ENCODE assay signal across 14 cellular contexts in the genomic region with DNA sequence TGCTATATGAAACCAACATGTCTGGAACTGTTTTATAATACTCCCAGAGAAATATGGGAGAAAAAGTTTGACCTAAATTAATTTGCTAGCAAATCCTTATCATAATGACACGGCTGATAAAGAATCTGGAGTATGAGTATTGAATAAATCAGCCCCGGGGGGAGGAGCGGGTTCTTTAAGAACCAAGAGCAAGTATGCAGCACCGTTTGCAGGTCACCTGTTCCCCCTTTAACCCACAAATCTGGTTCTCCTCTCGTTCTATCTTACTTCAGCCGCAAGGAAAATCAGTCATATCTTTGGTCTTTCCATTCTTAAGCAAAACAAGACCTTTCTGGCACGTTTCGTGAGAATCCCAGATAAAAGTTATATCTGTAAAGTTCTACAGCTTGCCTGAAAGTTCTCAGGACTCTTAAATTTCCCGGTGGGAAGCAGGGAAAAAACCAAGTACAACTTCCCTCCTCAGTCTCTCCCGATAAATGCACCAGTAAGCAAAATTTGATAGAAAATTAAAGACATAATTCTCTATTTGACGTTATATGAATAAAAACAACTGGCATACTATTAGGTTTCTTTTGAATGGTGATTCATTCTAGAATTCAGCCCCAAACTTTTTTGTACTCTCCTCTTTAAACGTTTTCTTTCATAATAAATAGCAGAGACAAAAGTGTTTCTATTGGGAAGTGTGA.
"Had no signal": no experiment of that assay in that cellular context is flagged by ENCODE, and none has a peak within 500 bp of the region (broad histone marks: within the 10 kb centered on the region; RNA-seq: fewer than 3 reads in every experiment).

No MANE protein-coding gene starts in this region.

- FAIRE-seq: TTC549 had no signal

- H3K27me3 Mint-ChIP-seq: activated B cell treated with CpG ODN at 0.5 μM for 24 hours; activated naive CD8-positive, alpha-beta T cell treated with anti-CD3 and anti-CD28 coated beads, Interleukin-2, amount 10 ng/mL, durations not matched to agents 7 days and 5 days; progenitor cell of endocrine pancreas; stimulated activated naive CD8-positive, alpha-beta T cell treated with anti-CD3 and anti-CD28 coated beads, Interleukin-15, Interleukin-2, amounts not matched to agents 100 ng/mL and 50 ng/mL, for 24 hours; T-helper 17 cell; type B pancreatic cell had no signal

- H3K9me3 Mint-ChIP-seq: activated B cell treated with CpG ODN at 0.5 μM for 24 hours; activated T-helper 1 cell treated with anti-CD3 and anti-CD28 coated beads, Interleukin-12 subunit alpha, Interleukin-12 subunit beta, Interleukin-2, Interleukin-4 antibody, amounts not matched to agents 30 ng/mL and 10 ng/mL and 1 ng/mL, durations not matched to agents 14 hours and 24 hours and 36 hours; nephron progenitor cell; stimulated activated naive CD8-positive, alpha-beta T cell treated with anti-CD3 and anti-CD28 coated beads, Interleukin-15, Interleukin-2, amounts not matched to agents 100 ng/mL and 50 ng/mL, for 24 hours; type B pancreatic cell had no signal

- H3K27ac Mint-ChIP-seq: activated B cell treated with CpG ODN at 0.5 μM for 24 hours; activated naive CD8-positive, alpha-beta T cell treated with anti-CD3 and anti-CD28 coated beads, Interleukin-2, amount 10 ng/mL, durations not matched to agents 7 days and 5 days; activated T-helper 1 cell treated with anti-CD3 and anti-CD28 coated beads, Interleukin-12 subunit alpha, Interleukin-12 subunit beta, Interleukin-2, Interleukin-4 antibody, amounts not matched to agents 30 ng/mL and 10 ng/mL and 1 ng/mL, durations not matched to agents 14 hours and 24 hours and 36 hours; nephron progenitor cell; progenitor cell of endocrine pancreas; stimulated activated naive CD8-positive, alpha-beta T cell treated with anti-CD3 and anti-CD28 coated beads, Interleukin-15, Interleukin-2, amounts not matched to agents 100 ng/mL and 50 ng/mL, for 24 hours; T-helper 17 cell had no signal

- H3K4me3 ChIP-seq: suprapubic skin had no signal

- H3K27me3 ChIP-seq: suprapubic skin had no signal

- H3K36me3 Mint-ChIP-seq: activated naive CD8-positive, alpha-beta T cell treated with anti-CD3 and anti-CD28 coated beads, Interleukin-2, amount 10 ng/mL, durations not matched to agents 7 days and 5 days; type B pancreatic cell had no signal

- H3K9me3 ChIP-seq: suprapubic skin had no signal

- H3K27ac ChIP-seq: suprapubic skin had no signal

- DNase-seq: activated B cell treated with CpG ODN at 0.5 μM for 24 hours; activated CD4-positive, alpha-beta T cell treated with anti-CD3 and anti-CD28 coated beads for 48 hours; activated CD8-positive, alpha-beta memory T cell treated with anti-CD3 and anti-CD28 coated beads, Interleukin-2, amount 50 U/mL, for 48 hours; activated naive CD4-positive, alpha-beta T cell; activated naive CD8-positive, alpha-beta T cell treated with anti-CD3 and anti-CD28 coated beads, Interleukin-2, amount 10 ng/mL, durations not matched to agents 7 days and 5 days; aorta; T-helper 17 cell had no signal

- ATAC-seq: T-helper 17 cell had no signal

- H3K4me3 Mint-ChIP-seq: activated B cell treated with CpG ODN at 0.5 μM for 24 hours; activated naive CD8-positive, alpha-beta T cell treated with anti-CD3 and anti-CD28 coated beads, Interleukin-2, amount 10 ng/mL, durations not matched to agents 7 days and 5 days; activated T-helper 1 cell treated with anti-CD3 and anti-CD28 coated beads, Interleukin-12 subunit alpha, Interleukin-12 subunit beta, Interleukin-2, Interleukin-4 antibody, amounts not matched to agents 30 ng/mL and 10 ng/mL and 1 ng/mL, durations not matched to agents 14 hours and 24 hours and 36 hours; nephron progenitor cell; stimulated activated naive CD8-positive, alpha-beta T cell treated with anti-CD3 and anti-CD28 coated beads, Interleukin-15, Interleukin-2, amounts not matched to agents 100 ng/mL and 50 ng/mL, for 24 hours; T-helper 17 cell; type B pancreatic cell had no signal

- H3K4me1 Mint-ChIP-seq: activated B cell treated with CpG ODN at 0.5 μM for 24 hours; activated naive CD8-positive, alpha-beta T cell treated with anti-CD3 and anti-CD28 coated beads, Interleukin-2, amount 10 ng/mL, durations not matched to agents 7 days and 5 days; nephron progenitor cell; T-helper 17 cell had no signal

- H3K36me3 ChIP-seq: suprapubic skin had no signal
